Comparison of ENCODE assay signal across 5 cellular contexts in genomic region chr4:32625687-32626086, GRCh38.
"Had no signal": no experiment of that assay in that cellular context is flagged by ENCODE, and none has a peak within 500 bp of the region (broad histone marks: within the 10 kb centered on the region; RNA-seq: fewer than 3 reads in every experiment).

No MANE protein-coding gene starts in this region.

- H3K36me3 ChIP-seq: HAP-1 had no signal

- DNase-seq: GOT3, H7, IMR-90 had no signal

- H3K4me1 ChIP-seq: HAP-1 had no signal

- ATAC-seq: K562 had no signal

- H3K4me3 ChIP-seq: HAP-1, K562 had no signal

- H3K9me3 ChIP-seq: HAP-1 had no signal
